Comparison of ENCODE assay signal across 29 cellular contexts in genomic region chr17:11383157-11383556, GRCh38.
"Had no signal": no experiment of that assay in that cellular context is flagged by ENCODE, and none has a peak within 500 bp of the region (broad histone marks: within the 10 kb centered on the region; RNA-seq: fewer than 3 reads in every experiment).

No MANE protein-coding gene starts in this region.

- H3K9ac ChIP-seq: parathyroid adenoma had no signal

- H3K27ac ChIP-seq: neutrophil, ovary, parathyroid adenoma, psoas muscle, right lobe of liver, sigmoid colon, stomach, thoracic aorta, thyroid gland, tibial nerve, upper lobe of left lung, vagina had no signal

- H3K4me1 Mint-ChIP-seq: stimulated activated effector memory CD8-positive, alpha-beta T cell treated with anti-CD3 and anti-CD28 coated beads, Interleukin-12 subunit alpha, Interleukin-12 subunit beta, amount 100 ng/mL, for 72 hours; stimulated activated naive B cell treated with anti-CD40 and anti-IgM and Interleukin-4, amounts not matched to agents 10 μg/mL and 1 μg/mL and 100 μg/mL, for 72 hours had no signal

- H3K36me3 Mint-ChIP-seq: natural killer cell treated with Interleukin-12 subunit alpha and Interleukin-12 subunit beta and Interleukin-15 and Interleukin-18, amount 100 ng/mL, for 72 hours; stimulated activated effector memory CD8-positive, alpha-beta T cell treated with anti-CD3 and anti-CD28 coated beads, Interleukin-12 subunit alpha, Interleukin-12 subunit beta, amount 100 ng/mL, for 72 hours; stimulated activated naive B cell treated with anti-CD40 and anti-IgM and Interleukin-4, amounts not matched to agents 10 μg/mL and 1 μg/mL and 100 μg/mL, for 72 hours had no signal

- H3K9me3 ChIP-seq: neutrophil, psoas muscle, right lobe of liver, sigmoid colon, stomach, thoracic aorta, thyroid gland, tibial nerve, upper lobe of left lung, vagina had no signal

- H3K36me3 ChIP-seq: neutrophil, ovary, right lobe of liver, sigmoid colon, stomach, thoracic aorta, thyroid gland, tibial nerve, upper lobe of left lung, vagina had no signal

- DNase-seq: nephron progenitor cell; occipital lobe; ovary; posterior cingulate gyrus; psoas muscle; right cardiac atrium; right lobe of liver; sigmoid colon; small intestine; stimulated activated CD4-positive, alpha-beta T cell treated with anti-CD3 and anti-CD28 coated beads, Interleukin-15, amount 100 ng/mL, for 24 hours; stimulated activated CD4-positive, alpha-beta T cell treated with anti-CD3 and anti-CD28 coated beads, Interleukin-2, amount 100 ng/mL, for 24 hours; stimulated activated CD4-positive, alpha-beta T cell treated with anti-CD3 and anti-CD28 coated beads, Interleukin-2, amount 100 ng/mL, for 48 hours; stimulated activated CD4-positive, alpha-beta T cell treated with anti-CD3 and anti-CD28 coated beads, Interleukin-4, amount 100 ng/mL, for 24 hours; stimulated activated naive B cell treated with anti-CD40 and anti-IgM and Interleukin-4, amounts not matched to agents 10 μg/mL and 1 μg/mL and 100 μg/mL, for 72 hours; stimulated activated naive CD4-positive, alpha-beta T cell treated with Interleukin-2 at 50 U/mL for 16 hours; stomach; thyroid gland; trophoblast cell; upper lobe of left lung had no signal

- H3K4me3 Mint-ChIP-seq: natural killer cell treated with Interleukin-12 subunit alpha and Interleukin-12 subunit beta and Interleukin-15 and Interleukin-18, amount 100 ng/mL, for 72 hours; nephron progenitor cell; neural crest cell; stimulated activated effector memory CD8-positive, alpha-beta T cell treated with anti-CD3 and anti-CD28 coated beads, Interleukin-12 subunit alpha, Interleukin-12 subunit beta, amount 100 ng/mL, for 72 hours; stimulated activated naive B cell treated with anti-CD40 and anti-IgM and Interleukin-4, amounts not matched to agents 10 μg/mL and 1 μg/mL and 100 μg/mL, for 72 hours; stimulated activated naive CD8-positive, alpha-beta T cell treated with anti-CD3 and anti-CD28 coated beads, Interleukin-15, Interleukin-2, amounts not matched to agents 100 ng/mL and 50 ng/mL, for 24 hours had no signal

- ATAC-seq: natural killer cell treated with Interleukin-12 subunit alpha and Interleukin-12 subunit beta and Interleukin-15 and Interleukin-18, amount 100 ng/mL, for 72 hours; psoas muscle; right cardiac atrium; right lobe of liver; stimulated activated effector memory CD8-positive, alpha-beta T cell treated with anti-CD3 and anti-CD28 coated beads, Interleukin-12 subunit alpha, Interleukin-12 subunit beta, amount 100 ng/mL, for 72 hours; stimulated activated naive B cell treated with anti-CD40 and anti-IgM and Interleukin-4, amounts not matched to agents 10 μg/mL and 1 μg/mL and 100 μg/mL, for 72 hours had no signal

- H3K4me3 ChIP-seq: ovary, psoas muscle, right lobe of liver, sigmoid colon, stomach, thoracic aorta, thyroid gland, tibial nerve, upper lobe of left lung, vagina had no signal

- H3K9me3 Mint-ChIP-seq: nephron progenitor cell, neural crest cell had no signal

- H3K27ac Mint-ChIP-seq: natural killer cell treated with Interleukin-12 subunit alpha and Interleukin-12 subunit beta and Interleukin-15 and Interleukin-18, amount 100 ng/mL, for 72 hours; progenitor cell of endocrine pancreas; stimulated activated effector memory CD8-positive, alpha-beta T cell treated with anti-CD3 and anti-CD28 coated beads, Interleukin-12 subunit alpha, Interleukin-12 subunit beta, amount 100 ng/mL, for 72 hours; stimulated activated naive B cell treated with anti-CD40 and anti-IgM and Interleukin-4, amounts not matched to agents 10 μg/mL and 1 μg/mL and 100 μg/mL, for 72 hours; stimulated activated naive CD8-positive, alpha-beta T cell treated with anti-CD3 and anti-CD28 coated beads, Interleukin-15, Interleukin-2, amounts not matched to agents 100 ng/mL and 50 ng/mL, for 24 hours had no signal

- H3K27me3 Mint-ChIP-seq: natural killer cell treated with Interleukin-12 subunit alpha and Interleukin-12 subunit beta and Interleukin-15 and Interleukin-18, amount 100 ng/mL, for 72 hours; stimulated activated naive B cell treated with anti-CD40 and anti-IgM and Interleukin-4, amounts not matched to agents 10 μg/mL and 1 μg/mL and 100 μg/mL, for 72 hours; stimulated activated naive CD8-positive, alpha-beta T cell treated with anti-CD3 and anti-CD28 coated beads, Interleukin-15, Interleukin-2, amounts not matched to agents 100 ng/mL and 50 ng/mL, for 24 hours had no signal
